Comparison of ENCODE assay signal across 28 cellular contexts in the genomic region with DNA sequence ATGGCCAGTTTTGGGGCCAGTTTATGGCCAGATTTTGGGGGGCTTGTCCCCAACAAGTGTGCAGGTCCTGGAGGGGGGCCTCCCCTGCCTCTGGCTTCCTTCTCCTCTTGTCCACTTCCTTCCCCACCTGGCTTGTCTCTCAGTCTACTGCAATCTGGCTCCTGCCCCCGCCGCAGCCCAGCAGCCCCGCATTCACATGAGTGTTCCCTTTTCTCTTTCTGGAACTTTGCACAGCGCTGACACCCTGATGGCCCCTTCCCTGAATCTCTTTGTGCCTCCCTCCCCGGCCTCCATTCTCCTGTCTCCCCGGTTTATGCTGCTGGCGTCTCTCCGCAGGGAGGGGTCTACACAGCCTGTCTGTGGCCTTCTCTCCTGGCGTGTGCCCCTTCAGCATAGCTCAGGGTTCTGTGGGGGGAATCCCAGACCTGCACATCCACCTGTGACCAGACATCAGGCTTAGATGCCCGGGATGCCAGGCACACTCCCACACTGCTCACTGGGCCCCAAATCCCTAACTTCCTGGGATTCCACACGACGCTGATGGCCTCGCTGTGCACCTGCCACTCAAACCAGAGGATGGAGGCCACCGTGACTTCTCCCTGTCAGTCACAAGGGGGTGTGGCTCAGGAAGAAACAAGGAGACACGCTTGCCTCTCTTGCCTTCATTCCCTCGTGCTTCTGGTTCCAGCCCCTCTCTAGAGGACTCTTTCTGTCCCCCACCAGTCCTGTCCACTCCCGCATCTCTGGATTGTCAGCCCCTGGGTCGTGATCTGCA. TPM values are rescaled to one million over a fixed set of nuclear protein-coding genes. Genes with fewer than 3 reads are reported as not detected.
"Had no signal": no experiment of that assay in that cellular context is flagged by ENCODE, and none has a peak within 500 bp of the region (broad histone marks: within the 10 kb centered on the region; RNA-seq: fewer than 3 reads in every experiment).

No MANE protein-coding gene starts in this region.

- H3K4me3 ChIP-seq: ascending aorta, heart left ventricle, right atrium auricular region, smooth muscle cell, stomach, thyroid gland, upper lobe of left lung, vagina had no signal

- H3K9me3 Mint-ChIP-seq: activated CD4-positive, alpha-beta memory T cell treated with anti-CD3 and anti-CD28 coated beads for 36 hours; activated CD4-positive, alpha-beta T cell treated with anti-CD3 and anti-CD28 coated beads, Interleukin-2, amount 10 ng/mL, durations not matched to agents 24 days and 14 days; activated naive CD8-positive, alpha-beta T cell treated with anti-CD3 and anti-CD28 coated beads, Interleukin-2, amount 10 ng/mL, durations not matched to agents 7 days and 5 days; activated T-cell treated with anti-CD3 and anti-CD28 coated beads, Interleukin-2, amount 50 U/mL, for 4 hours; activated T-helper 2 cell treated with anti-CD3 and anti-CD28 coated beads, Interferon-gamma antibody, Interleukin-2, Interleukin-4, amounts not matched to agents 10 μg/mL and 5 μg/mL and 100 μg/mL, durations not matched to agents 14 hours and 24 hours and 36 hours; immature natural killer cell; mesothelial cell of epicardium; naive thymus-derived CD4-positive, alpha-beta T cell; stimulated activated naive B cell treated with anti-CD40 and anti-IgM and Interleukin-4, amounts not matched to agents 10 μg/mL and 1 μg/mL and 100 μg/mL, for 72 hours had no signal

- H3K4me2 ChIP-seq: smooth muscle cell had no signal

- H3K4me3 Mint-ChIP-seq: activated CD4-positive, alpha-beta memory T cell treated with anti-CD3 and anti-CD28 coated beads for 36 hours; activated CD4-positive, alpha-beta T cell treated with anti-CD3 and anti-CD28 coated beads, Interleukin-2, amount 10 ng/mL, durations not matched to agents 24 days and 14 days; activated naive CD8-positive, alpha-beta T cell treated with anti-CD3 and anti-CD28 coated beads, Interleukin-2, amount 10 ng/mL, durations not matched to agents 7 days and 5 days; activated T-cell treated with anti-CD3 and anti-CD28 coated beads, Interleukin-2, amount 50 U/mL, for 4 hours; immature natural killer cell; mesothelial cell of epicardium; naive thymus-derived CD4-positive, alpha-beta T cell; stimulated activated naive B cell treated with anti-CD40 and anti-IgM and Interleukin-4, amounts not matched to agents 10 μg/mL and 1 μg/mL and 100 μg/mL, for 72 hours had no signal

- H3K9me3 ChIP-seq: ascending aorta, heart left ventricle, right atrium auricular region, stomach, thyroid gland, upper lobe of left lung, vagina had no signal

- H3K4me1 Mint-ChIP-seq: activated naive CD8-positive, alpha-beta T cell treated with anti-CD3 and anti-CD28 coated beads, Interleukin-2, amount 10 ng/mL, durations not matched to agents 7 days and 5 days; immature natural killer cell; mesothelial cell of epicardium; stimulated activated naive B cell treated with anti-CD40 and anti-IgM and Interleukin-4, amounts not matched to agents 10 μg/mL and 1 μg/mL and 100 μg/mL, for 72 hours had no signal

- H3K27me3 Mint-ChIP-seq: activated CD4-positive, alpha-beta memory T cell treated with anti-CD3 and anti-CD28 coated beads for 36 hours; activated CD4-positive, alpha-beta T cell treated with anti-CD3 and anti-CD28 coated beads, Interleukin-2, amount 10 ng/mL, durations not matched to agents 24 days and 14 days; activated naive CD8-positive, alpha-beta T cell treated with anti-CD3 and anti-CD28 coated beads, Interleukin-2, amount 10 ng/mL, durations not matched to agents 7 days and 5 days; naive thymus-derived CD4-positive, alpha-beta T cell; stimulated activated naive B cell treated with anti-CD40 and anti-IgM and Interleukin-4, amounts not matched to agents 10 μg/mL and 1 μg/mL and 100 μg/mL, for 72 hours had no signal

- ATAC-seq: activated T-cell treated with anti-CD3 and anti-CD28 coated beads, Interleukin-2, amount 50 U/mL, for 4 hours; esophagus mucosa; left colon; naive thymus-derived CD4-positive, alpha-beta T cell; stimulated activated naive B cell treated with anti-CD40 and anti-IgM and Interleukin-4, amounts not matched to agents 10 μg/mL and 1 μg/mL and 100 μg/mL, for 72 hours had no signal

- FAIRE-seq: kidney had no signal

- H3K27me3 ChIP-seq: ascending aorta, brain microvascular endothelial cell, heart left ventricle, right atrium auricular region, stomach, thyroid gland, upper lobe of left lung, vagina had no signal

- DNase-seq: activated CD4-positive, alpha-beta memory T cell treated with anti-CD3 and anti-CD28 coated beads for 36 hours; activated CD4-positive, alpha-beta T cell treated with anti-CD3 and anti-CD28 coated beads, Interleukin-2, amount 10 ng/mL, durations not matched to agents 24 days and 14 days; activated CD8-positive, alpha-beta memory T cell treated with anti-CD3 and anti-CD28 coated beads, Interleukin-2, amount 50 U/mL, for 4 hours; activated naive CD4-positive, alpha-beta T cell treated with Interleukin-2 at 50 U/mL for 16 hours; activated naive CD8-positive, alpha-beta T cell treated with anti-CD3 and anti-CD28 coated beads, Interleukin-2, amount 10 ng/mL, durations not matched to agents 7 days and 5 days; activated T-cell treated with anti-CD3 and anti-CD28 coated beads, Interleukin-2, amount 50 U/mL, for 4 hours; brain microvascular endothelial cell; caudate nucleus; cortex of kidney; foreskin fibroblast; heart left ventricle; hypothalamus; immature natural killer cell; kidney; left colon; naive thymus-derived CD4-positive, alpha-beta T cell; stimulated activated CD4-positive, alpha-beta T cell treated with anti-CD3 and anti-CD28 coated beads, Interleukin-2, amount 100 ng/mL, for 24 hours; stimulated activated naive B cell treated with anti-CD40 and anti-IgM and Interleukin-4, amounts not matched to agents 10 μg/mL and 1 μg/mL and 100 μg/mL, for 72 hours; stomach; thyroid gland had no signal

- H3K27ac Mint-ChIP-seq: activated CD4-positive, alpha-beta memory T cell treated with anti-CD3 and anti-CD28 coated beads for 36 hours; activated CD4-positive, alpha-beta T cell treated with anti-CD3 and anti-CD28 coated beads, Interleukin-2, amount 10 ng/mL, durations not matched to agents 24 days and 14 days; activated naive CD8-positive, alpha-beta T cell treated with anti-CD3 and anti-CD28 coated beads, Interleukin-2, amount 10 ng/mL, durations not matched to agents 7 days and 5 days; activated T-helper 2 cell treated with anti-CD3 and anti-CD28 coated beads, Interferon-gamma antibody, Interleukin-2, Interleukin-4, amounts not matched to agents 10 μg/mL and 5 μg/mL and 100 μg/mL, durations not matched to agents 14 hours and 24 hours and 36 hours; mesothelial cell of epicardium; stimulated activated naive B cell treated with anti-CD40 and anti-IgM and Interleukin-4, amounts not matched to agents 10 μg/mL and 1 μg/mL and 100 μg/mL, for 72 hours had no signal

- H3K4me1 ChIP-seq: ascending aorta, heart left ventricle, right atrium auricular region, thyroid gland, upper lobe of left lung, vagina had no signal

- H3K36me3 ChIP-seq: ascending aorta, right atrium auricular region, thyroid gland, upper lobe of left lung, vagina had no signal

- H3K27ac ChIP-seq: ascending aorta, brain microvascular endothelial cell, heart left ventricle, right atrium auricular region, stomach, thyroid gland, upper lobe of left lung, vagina had no signal

- H3K36me3 Mint-ChIP-seq: immature natural killer cell had no signal

RNA-seq across cellular contexts. Expression of gene TRIP13, which starts 17.5 kb away (rescaled TPM):
- total RNA-seq: ascending aorta had no signal

RNA-seq across cellular contexts. Expression of gene ZDHHC11, which starts 59.4 kb away (rescaled TPM):
- total RNA-seq: ascending aorta had no signal
